In genomic region chr1:32891630-32892029, GRCh38 we compare ENCODE assay signal across 17 cellular contexts. TPM values are rescaled to one million over a fixed set of nuclear protein-coding genes. Genes with fewer than 3 reads are reported as not detected.
A peak's percentile ranks its signal among the peaks of the same experiment; 100 is the strongest.
DNase-seq lines count a peak whose midpoint lies in the region; ATAC-seq and TF ChIP-seq lines count a peak whose summit lies in the region.
"Had no signal": no experiment of that assay in that cellular context is flagged by ENCODE, and none has a peak within 500 bp of the region (broad histone marks: within the 10 kb centered on the region; RNA-seq: fewer than 3 reads in every experiment).

No MANE protein-coding gene starts in this region.

- no peak overlapping the region for H3K27ac Mint-ChIP-seq in T-helper 2 cell treated with Interferon-gamma antibody and Interleukin-4, amounts not matched to agents 5 μg/mL and 100 μg/mL, for 36 hours
- no peak overlapping the region for H3K27ac Mint-ChIP-seq in activated T-helper 17 cell treated with anti-CD3 and anti-CD28 coated beads, Interleukin-2, amount 50 U/mL, for 72 hours
- no peak overlapping the region for H3K27ac Mint-ChIP-seq in mesothelial cell of epicardium
- H3K27ac Mint-ChIP-seq in stimulated activated effector memory CD8-positive, alpha-beta T cell treated with anti-CD3 and anti-CD28 coated beads, Interleukin-12 subunit alpha, Interleukin-12 subunit beta, amount 100 ng/mL, for 72 hours, result no peak overlapping the region
- no peak overlapping the region for H3K27ac Mint-ChIP-seq in activated CD4-positive, alpha-beta memory T cell treated with anti-CD3 and anti-CD28 coated beads, Interleukin-2, amount 10 ng/mL, durations not matched to agents 7 days and 5 days

- peak overlapping the region; percentile 35 for H3K4me3 Mint-ChIP-seq in T-helper 2 cell treated with Interferon-gamma antibody and Interleukin-4, amounts not matched to agents 5 μg/mL and 100 μg/mL, for 36 hours
- H3K4me3 Mint-ChIP-seq in activated T-helper 17 cell treated with anti-CD3 and anti-CD28 coated beads, Interleukin-2, amount 50 U/mL, for 72 hours, result peak overlapping the region; percentile 68
- H3K4me3 Mint-ChIP-seq in mesothelial cell of epicardium, result peak overlapping the region; percentile 53
- H3K4me3 Mint-ChIP-seq in stimulated activated effector memory CD8-positive, alpha-beta T cell treated with anti-CD3 and anti-CD28 coated beads, Interleukin-12 subunit alpha, Interleukin-12 subunit beta, amount 100 ng/mL, for 72 hours, result peak overlapping the region; percentile 70
- no peak overlapping the region for H3K4me3 Mint-ChIP-seq in activated CD4-positive, alpha-beta memory T cell treated with anti-CD3 and anti-CD28 coated beads, Interleukin-2, amount 10 ng/mL, durations not matched to agents 7 days and 5 days

- POLR2A ChIA-PET in activated CD4-positive, alpha-beta memory T cell treated with anti-CD3 and anti-CD28 coated beads, Interleukin-2, amount 10 ng/mL, durations not matched to agents 7 days and 5 days (lab: Charles Lee), result no interaction called here

- DNase-seq in T-helper 2 cell treated with Interferon-gamma antibody and Interleukin-4, amounts not matched to agents 5 μg/mL and 100 μg/mL, for 36 hours (ENCODE audit: low spot score), result no peak
- DNase-seq in T-helper 2 cell (no peak), mesothelial cell of epicardium (ENCODE audit: low spot score in 2 of 2, unreplicated experiment in 2 of 2) (no peak), pons (ENCODE audit: low spot score) (no peak), occipital lobe (lab: John Stamatoyannopoulos, UW) (no peak)
- no peak for DNase-seq in stimulated activated effector memory CD8-positive, alpha-beta T cell treated with anti-CD3 and anti-CD28 coated beads, Interleukin-12 subunit alpha, Interleukin-12 subunit beta, amount 100 ng/mL, for 72 hours (ENCODE audit: low spot score in 2 of 2)
- DNase-seq in activated CD4-positive, alpha-beta memory T cell treated with anti-CD3 and anti-CD28 coated beads, Interleukin-2, amount 10 ng/mL, durations not matched to agents 7 days and 5 days, result no peak
- DNase-seq: CD4-positive, alpha-beta memory T cell; DMS79 treated with DMSO at 0.1 percent for 48 hours; H7; Kasumi-1; MM.1S; NCI-H1092 treated with DMSO at 0.1 percent for 48 hours; NCI-H2081 treated with DMSO at 0.1 percent for 48 hours; NCI-H510A had no signal

- no peak for ATAC-seq in activated T-helper 17 cell treated with anti-CD3 and anti-CD28 coated beads, Interleukin-2, amount 50 U/mL, for 72 hours (replicated peaks)
- no peak for ATAC-seq in stimulated activated effector memory CD8-positive, alpha-beta T cell treated with anti-CD3 and anti-CD28 coated beads, Interleukin-12 subunit alpha, Interleukin-12 subunit beta, amount 100 ng/mL, for 72 hours

- peaks cover 3% of the 10 kb centered on the region for H3K4me1 Mint-ChIP-seq in T-helper 2 cell treated with Interferon-gamma antibody and Interleukin-4, amounts not matched to agents 5 μg/mL and 100 μg/mL, for 36 hours (ENCODE audit: low read depth)
- H3K4me1 Mint-ChIP-seq in activated T-helper 17 cell treated with anti-CD3 and anti-CD28 coated beads, Interleukin-2, amount 50 U/mL, for 72 hours, result peaks cover 5% of the 10 kb centered on the region
- peaks cover 22% of the 10 kb centered on the region for H3K4me1 Mint-ChIP-seq in mesothelial cell of epicardium
- H3K4me1 Mint-ChIP-seq in stimulated activated effector memory CD8-positive, alpha-beta T cell treated with anti-CD3 and anti-CD28 coated beads, Interleukin-12 subunit alpha, Interleukin-12 subunit beta, amount 100 ng/mL, for 72 hours, result peaks cover 8% of the 10 kb centered on the region
- H3K4me1 Mint-ChIP-seq in activated CD4-positive, alpha-beta memory T cell treated with anti-CD3 and anti-CD28 coated beads, Interleukin-2, amount 10 ng/mL, durations not matched to agents 7 days and 5 days, result peaks cover 5% of the 10 kb centered on the region

- no peak for TF ChIP-seq CTCF in mesothelial cell of epicardium (IDR thresholded peaks at IDR 0.05; ENCODE audit: unreplicated experiment)

- peaks cover 63% of the 10 kb centered on the region for H3K27me3 Mint-ChIP-seq in T-helper 2 cell treated with Interferon-gamma antibody and Interleukin-4, amounts not matched to agents 5 μg/mL and 100 μg/mL, for 36 hours (ENCODE audit: low read depth)
- peaks cover 61% of the 10 kb centered on the region for H3K27me3 Mint-ChIP-seq in activated T-helper 17 cell treated with anti-CD3 and anti-CD28 coated beads, Interleukin-2, amount 50 U/mL, for 72 hours
- H3K27me3 Mint-ChIP-seq in mesothelial cell of epicardium (ENCODE audit: low read depth), result peaks cover 18% of the 10 kb centered on the region
- peaks cover 72% of the 10 kb centered on the region for H3K27me3 Mint-ChIP-seq in activated CD4-positive, alpha-beta memory T cell treated with anti-CD3 and anti-CD28 coated beads, Interleukin-2, amount 10 ng/mL, durations not matched to agents 7 days and 5 days

- no peaks in the 10 kb centered on the region for H3K9me3 Mint-ChIP-seq in T-helper 2 cell treated with Interferon-gamma antibody and Interleukin-4, amounts not matched to agents 5 μg/mL and 100 μg/mL, for 36 hours
- H3K9me3 Mint-ChIP-seq in activated T-helper 17 cell treated with anti-CD3 and anti-CD28 coated beads, Interleukin-2, amount 50 U/mL, for 72 hours, result no peaks in the 10 kb centered on the region
- no peaks in the 10 kb centered on the region for H3K9me3 Mint-ChIP-seq in mesothelial cell of epicardium
- no peaks in the 10 kb centered on the region for H3K9me3 Mint-ChIP-seq in stimulated activated effector memory CD8-positive, alpha-beta T cell treated with anti-CD3 and anti-CD28 coated beads, Interleukin-12 subunit alpha, Interleukin-12 subunit beta, amount 100 ng/mL, for 72 hours
- H3K9me3 Mint-ChIP-seq in activated CD4-positive, alpha-beta memory T cell treated with anti-CD3 and anti-CD28 coated beads, Interleukin-2, amount 10 ng/mL, durations not matched to agents 7 days and 5 days, result no peaks in the 10 kb centered on the region

- CTCF ChIA-PET in activated CD4-positive, alpha-beta memory T cell treated with anti-CD3 and anti-CD28 coated beads, Interleukin-2, amount 10 ng/mL, durations not matched to agents 7 days and 5 days (lab: Charles Lee), result interaction anchor here (1.0 to 1.4 kb wide), 6 partner anchors 15 to 222 kb away, joined by 3 to 5 read pairs (median 3); no protein-coding TSS in a partner anchor

- H3K36me3 Mint-ChIP-seq in T-helper 2 cell treated with Interferon-gamma antibody and Interleukin-4, amounts not matched to agents 5 μg/mL and 100 μg/mL, for 36 hours (ENCODE audit: low read depth), result no peaks in the 10 kb centered on the region
- H3K36me3 Mint-ChIP-seq in activated T-helper 17 cell treated with anti-CD3 and anti-CD28 coated beads, Interleukin-2, amount 50 U/mL, for 72 hours (ENCODE audit: low read depth), result peaks cover 6% of the 10 kb centered on the region
- H3K36me3 Mint-ChIP-seq in mesothelial cell of epicardium, result no peaks in the 10 kb centered on the region
- H3K36me3 Mint-ChIP-seq in stimulated activated effector memory CD8-positive, alpha-beta T cell treated with anti-CD3 and anti-CD28 coated beads, Interleukin-12 subunit alpha, Interleukin-12 subunit beta, amount 100 ng/mL, for 72 hours, result no peaks in the 10 kb centered on the region
- no peaks in the 10 kb centered on the region for H3K36me3 Mint-ChIP-seq in activated CD4-positive, alpha-beta memory T cell treated with anti-CD3 and anti-CD28 coated beads, Interleukin-2, amount 10 ng/mL, durations not matched to agents 7 days and 5 days (ENCODE audit: low read depth)

RNA-seq across cellular contexts. Expression of gene HPCA, which starts 5.3 kb away (rescaled TPM):
- total RNA-seq in activated T-helper 17 cell treated with anti-CD3 and anti-CD28 coated beads, Interleukin-2, amount 50 U/mL, for 72 hours, result under 1 TPM in 1 of 2 donors, not detected in 1; 0.98 TPM
- total RNA-seq in mesothelial cell of epicardium, result 2.3 to 2.9 TPM (median 2.9 TPM) in 3 replicates
- under 1 TPM; 0.38 to 0.60 TPM for total RNA-seq in activated CD4-positive, alpha-beta memory T cell treated with anti-CD3 and anti-CD28 coated beads, Interleukin-2, amount 10 ng/mL, durations not matched to agents 7 days and 5 days
- 44.0 TPM for total RNA-seq in occipital lobe

RNA-seq across cellular contexts. Expression of gene TMEM54, which starts 9.6 kb away (rescaled TPM):
- total RNA-seq in activated T-helper 17 cell treated with anti-CD3 and anti-CD28 coated beads, Interleukin-2, amount 50 U/mL, for 72 hours, result under 1 TPM; 0.37 to 0.80 TPM
- total RNA-seq in mesothelial cell of epicardium (46.5 to 49.0 TPM (median 47.7 TPM) in 3 replicates), occipital lobe (5.3 TPM)
- not detected for total RNA-seq in activated CD4-positive, alpha-beta memory T cell treated with anti-CD3 and anti-CD28 coated beads, Interleukin-2, amount 10 ng/mL, durations not matched to agents 7 days and 5 days
- total RNA-seq: CD4-positive, alpha-beta memory T cell had no signal

RNA-seq across cellular contexts. Expression of gene FNDC5, which starts 20.9 kb away (rescaled TPM):
- total RNA-seq in activated T-helper 17 cell treated with anti-CD3 and anti-CD28 coated beads, Interleukin-2, amount 50 U/mL, for 72 hours, result not detected
- total RNA-seq in mesothelial cell of epicardium (162 to 165 TPM (median 164 TPM) in 3 replicates), occipital lobe (17.0 TPM)
- total RNA-seq in activated CD4-positive, alpha-beta memory T cell treated with anti-CD3 and anti-CD28 coated beads, Interleukin-2, amount 10 ng/mL, durations not matched to agents 7 days and 5 days, result not detected
- total RNA-seq: CD4-positive, alpha-beta memory T cell; HT-29 had no signal

Comparison
In these comparisons a context has a peak if more than half of its experiments do, and no peak if none do; other contexts are left out.
1. RNA of gene HPCA, which starts 5.3 kb away (total RNA-seq): 44.0 TPM in occipital lobe (single experiment); 2.3 to 2.9 TPM in mesothelial cell of epicardium, 0.98 TPM in activated T-helper 17 cell treated with anti-CD3 and anti-CD28 coated beads, Interleukin-2, amount 50 U/mL, for 72 hours and 0.38 to 0.60 TPM in activated CD4-positive, alpha-beta memory T cell treated with anti-CD3 and anti-CD28 coated beads, Interleukin-2, amount 10 ng/mL, durations not matched to agents 7 days and 5 days; every median in the first group is over 10 times any median in the second.
2. RNA of gene FNDC5, which starts 20.9 kb away (total RNA-seq): 162 to 165 TPM in mesothelial cell of epicardium and 17.0 TPM in occipital lobe (single experiment); not detected in activated T-helper 17 cell treated with anti-CD3 and anti-CD28 coated beads, Interleukin-2, amount 50 U/mL, for 72 hours and not detected in activated CD4-positive, alpha-beta memory T cell treated with anti-CD3 and anti-CD28 coated beads, Interleukin-2, amount 10 ng/mL, durations not matched to agents 7 days and 5 days; every median in the first group is over 10 times any median in the second.